16 cellular contexts compared by ENCODE assay signal in genomic region chr1:230694464-230694863, GRCh38. TPM values are rescaled to one million over a fixed set of nuclear protein-coding genes. Genes with fewer than 3 reads are reported as not detected.
"Had no signal": no experiment of that assay in that cellular context is flagged by ENCODE, and none has a peak within 500 bp of the region (broad histone marks: within the 10 kb centered on the region; RNA-seq: fewer than 3 reads in every experiment).

No MANE protein-coding gene starts in this region.

- H3K27ac ChIP-seq: epithelial cell of prostate, neutrophil, skin epidermis had no signal

- H3K4me3 Mint-ChIP-seq: activated CD8-positive, alpha-beta T cell treated with anti-CD3 and anti-CD28 coated beads for 36 hours; activated T-cell treated with anti-CD3 and anti-CD28 coated beads, Interleukin-2, amount 50 U/mL, for 72 hours; type B pancreatic cell had no signal

- H3K9me3 ChIP-seq: neutrophil had no signal

- H3K9me3 Mint-ChIP-seq: activated CD8-positive, alpha-beta T cell treated with anti-CD3 and anti-CD28 coated beads for 36 hours; activated T-cell treated with anti-CD3 and anti-CD28 coated beads, Interleukin-2, amount 50 U/mL, for 72 hours; type B pancreatic cell had no signal

- H3K27ac Mint-ChIP-seq: activated CD8-positive, alpha-beta T cell treated with anti-CD3 and anti-CD28 coated beads for 36 hours; activated T-cell treated with anti-CD3 and anti-CD28 coated beads, Interleukin-2, amount 50 U/mL, for 72 hours; type B pancreatic cell had no signal

- H3K27me3 ChIP-seq: neutrophil had no signal

- ATAC-seq: activated CD8-positive, alpha-beta T cell treated with anti-CD3 and anti-CD28 coated beads for 36 hours; activated T-cell treated with anti-CD3 and anti-CD28 coated beads, Interleukin-2, amount 50 U/mL, for 72 hours had no signal

- H3K4me3 ChIP-seq: skin epidermis had no signal

- DNase-seq: activated CD4-positive, alpha-beta T cell treated with anti-CD3 and anti-CD28 coated beads for 4 hours; activated CD8-positive, alpha-beta memory T cell treated with anti-CD3 and anti-CD28 coated beads, Interleukin-2, amount 50 U/mL, for 4 hours; activated CD8-positive, alpha-beta T cell treated with anti-CD3 and anti-CD28 coated beads for 36 hours; activated naive CD4-positive, alpha-beta T cell; activated T-cell treated with anti-CD3 and anti-CD28 coated beads, Interleukin-2, amount 50 U/mL, for 72 hours; effector CD4-positive, alpha-beta T cell; hippocampal formation; SIG-M5; stimulated activated CD4-positive, alpha-beta T cell treated with anti-CD3 and anti-CD28 coated beads, Interleukin-4, amount 100 ng/mL, for 4 hours had no signal

- H3K27me3 Mint-ChIP-seq: activated CD8-positive, alpha-beta T cell treated with anti-CD3 and anti-CD28 coated beads for 36 hours; type B pancreatic cell had no signal

RNA-seq across cellular contexts. Expression of gene AGT, which starts 19.5 kb away (rescaled TPM):
- total RNA-seq: activated CD8-positive, alpha-beta T cell treated with anti-CD3 and anti-CD28 coated beads for 36 hours; activated T-cell treated with anti-CD3 and anti-CD28 coated beads, Interleukin-2, amount 50 U/mL, for 72 hours; T-helper 2 cell treated with Interferon-gamma antibody and Interleukin-4, amounts not matched to agents 100 ng/mL and 5 ng/mL, for 36 hours had no signal

RNA-seq across cellular contexts. Expression of gene CAPN9, which starts 52.7 kb away (rescaled TPM):
- total RNA-seq: activated CD8-positive, alpha-beta T cell treated with anti-CD3 and anti-CD28 coated beads for 36 hours; activated T-cell treated with anti-CD3 and anti-CD28 coated beads, Interleukin-2, amount 50 U/mL, for 72 hours; cerebellum; subcutaneous adipose tissue; T-helper 2 cell treated with Interferon-gamma antibody and Interleukin-4, amounts not matched to agents 100 ng/mL and 5 ng/mL, for 36 hours had no signal
